Comparison of ENCODE assay signal across 1 cellular context in genomic region chr5:125274938-125275759, GRCh38.
A peak's percentile ranks its signal among the peaks of the same experiment; 100 is the strongest.
TF ChIP-seq lines count a peak whose summit lies in the region.

No MANE protein-coding gene starts in this region.

TF ChIP-seq in HEK293, 187 proteins besides CTCF, POLR2A, EP300 and RAD21 (continued from another document and continues in another):
- TF ChIP-seq KLF8 (tag by site-specific recombination; IDR thresholded peaks at IDR 0.05) (peak; percentile 47), GLI2 (tag by site-specific recombination; IDR thresholded peaks at IDR 0.05; ENCODE audit: borderline replicate concordance, low read depth) (peak; percentile 97), ZNF514 (tag by site-specific recombination; IDR thresholded peaks at IDR 0.05) (no peak), ZNF449 (tag by site-specific recombination; IDR thresholded peaks at IDR 0.05) (no peak; the same call in 1 of the 2 replicates), SCRT2 (tag by site-specific recombination; IDR thresholded peaks at IDR 0.05) (peak; percentile 81), ZNF350 (tag by site-specific recombination; IDR thresholded peaks at IDR 0.05) (no peak), ZNF280C (tag by site-specific recombination; IDR thresholded peaks at IDR 0.05) (no peak), ZNF660 (tag by site-specific recombination; IDR thresholded peaks at IDR 0.05) (no peak; the same call in 1 of the 2 replicates), ZNF549 (tag by site-specific recombination; IDR thresholded peaks at IDR 0.05) (no peak), ZBTB8A (tag by site-specific recombination; IDR thresholded peaks at IDR 0.05) (peak; percentile 64), ZNF394 (tag by site-specific recombination; IDR thresholded peaks at IDR 0.05; ENCODE audit: borderline replicate concordance) (peak; percentile 62), ZNF157 (tag by site-specific recombination; IDR thresholded peaks at IDR 0.05) (no peak), TRIM28 (IDR thresholded peaks at IDR 0.05; ENCODE audit: borderline replicate concordance, low read length) (peak; percentile 90), ZIC2 (tag by site-specific recombination; IDR thresholded peaks at IDR 0.05) (peak; percentile 95), INSM2 (tag by site-specific recombination; IDR thresholded peaks at IDR 0.05) (peak; percentile 79), ZNF433 (tag by site-specific recombination; IDR thresholded peaks at IDR 0.05; ENCODE audit: low read depth) (no peak), GLIS1 (tag by site-specific recombination; IDR thresholded peaks at IDR 0.05) (peak; percentile 91), ZNF645 (tag by site-specific recombination; IDR thresholded peaks at IDR 0.05) (no peak; the same call in none of the 2 replicates), ZNF26 (tag by site-specific recombination; IDR thresholded peaks at IDR 0.05) (no peak), ZNF404 (tag by site-specific recombination; IDR thresholded peaks at IDR 0.05) (no peak), ZNF362 (tag by site-specific recombination; IDR thresholded peaks at IDR 0.05) (peak; percentile 78; the same call in 1 of the 2 replicates), HOXC10 (CRISPR knock-in tag; IDR thresholded peaks at IDR 0.05) (no peak), ZBTB1 (tag by site-specific recombination; IDR thresholded peaks at IDR 0.05) (0 out of 2 replicates have a peak, but pooled peaks have one; percentile 34), ZNF596 (tag by site-specific recombination; IDR thresholded peaks at IDR 0.05) (peak; percentile 53), PATZ1 (tag by site-specific recombination; IDR thresholded peaks at IDR 0.05) (peak; percentile 61; the same call in 1 of the 2 replicates)
- TF ChIP-seq, protein P1, sequence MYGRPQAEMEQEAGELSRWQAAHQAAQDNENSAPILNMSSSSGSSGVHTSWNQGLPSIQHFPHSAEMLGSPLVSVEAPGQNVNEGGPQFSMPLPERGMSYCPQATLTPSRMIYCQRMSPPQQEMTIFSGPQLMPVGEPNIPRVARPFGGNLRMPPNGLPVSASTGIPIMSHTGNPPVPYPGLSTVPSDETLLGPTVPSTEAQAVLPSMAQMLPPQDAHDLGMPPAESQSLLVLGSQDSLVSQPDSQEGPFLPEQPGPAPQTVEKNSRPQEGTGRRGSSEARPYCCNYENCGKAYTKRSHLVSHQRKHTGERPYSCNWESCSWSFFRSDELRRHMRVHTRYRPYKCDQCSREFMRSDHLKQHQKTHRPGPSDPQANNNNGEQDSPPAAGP (tag by site-specific recombination; IDR thresholded peaks at IDR 0.05) = no peak
- TF ChIP-seq, protein P2, sequence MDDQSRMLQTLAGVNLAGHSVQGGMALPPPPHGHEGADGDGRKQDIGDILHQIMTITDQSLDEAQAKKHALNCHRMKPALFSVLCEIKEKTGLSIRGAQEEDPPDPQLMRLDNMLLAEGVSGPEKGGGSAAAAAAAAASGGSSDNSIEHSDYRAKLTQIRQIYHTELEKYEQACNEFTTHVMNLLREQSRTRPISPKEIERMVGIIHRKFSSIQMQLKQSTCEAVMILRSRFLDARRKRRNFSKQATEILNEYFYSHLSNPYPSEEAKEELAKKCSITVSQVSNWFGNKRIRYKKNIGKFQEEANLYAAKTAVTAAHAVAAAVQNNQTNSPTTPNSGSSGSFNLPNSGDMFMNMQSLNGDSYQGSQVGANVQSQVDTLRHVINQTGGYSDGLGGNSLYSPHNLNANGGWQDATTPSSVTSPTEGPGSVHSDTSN (CRISPR knock-in tag; IDR thresholded peaks at IDR 0.05) = no peak
- TF ChIP-seq, protein P3, sequence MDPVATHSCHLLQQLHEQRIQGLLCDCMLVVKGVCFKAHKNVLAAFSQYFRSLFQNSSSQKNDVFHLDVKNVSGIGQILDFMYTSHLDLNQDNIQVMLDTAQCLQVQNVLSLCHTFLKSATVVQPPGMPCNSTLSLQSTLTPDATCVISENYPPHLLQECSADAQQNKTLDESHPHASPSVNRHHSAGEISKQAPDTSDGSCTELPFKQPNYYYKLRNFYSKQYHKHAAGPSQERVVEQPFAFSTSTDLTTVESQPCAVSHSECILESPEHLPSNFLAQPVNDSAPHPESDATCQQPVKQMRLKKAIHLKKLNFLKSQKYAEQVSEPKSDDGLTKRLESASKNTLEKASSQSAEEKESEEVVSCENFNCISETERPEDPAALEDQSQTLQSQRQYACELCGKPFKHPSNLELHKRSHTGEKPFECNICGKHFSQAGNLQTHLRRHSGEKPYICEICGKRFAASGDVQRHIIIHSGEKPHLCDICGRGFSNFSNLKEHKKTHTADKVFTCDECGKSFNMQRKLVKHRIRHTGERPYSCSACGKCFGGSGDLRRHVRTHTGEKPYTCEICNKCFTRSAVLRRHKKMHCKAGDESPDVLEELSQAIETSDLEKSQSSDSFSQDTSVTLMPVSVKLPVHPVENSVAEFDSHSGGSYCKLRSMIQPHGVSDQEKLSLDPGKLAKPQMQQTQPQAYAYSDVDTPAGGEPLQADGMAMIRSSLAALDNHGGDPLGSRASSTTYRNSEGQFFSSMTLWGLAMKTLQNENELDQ (tag by site-specific recombination; IDR thresholded peaks at IDR 0.05; ENCODE audit: low read depth) = no peak
- TF ChIP-seq, protein P4, sequence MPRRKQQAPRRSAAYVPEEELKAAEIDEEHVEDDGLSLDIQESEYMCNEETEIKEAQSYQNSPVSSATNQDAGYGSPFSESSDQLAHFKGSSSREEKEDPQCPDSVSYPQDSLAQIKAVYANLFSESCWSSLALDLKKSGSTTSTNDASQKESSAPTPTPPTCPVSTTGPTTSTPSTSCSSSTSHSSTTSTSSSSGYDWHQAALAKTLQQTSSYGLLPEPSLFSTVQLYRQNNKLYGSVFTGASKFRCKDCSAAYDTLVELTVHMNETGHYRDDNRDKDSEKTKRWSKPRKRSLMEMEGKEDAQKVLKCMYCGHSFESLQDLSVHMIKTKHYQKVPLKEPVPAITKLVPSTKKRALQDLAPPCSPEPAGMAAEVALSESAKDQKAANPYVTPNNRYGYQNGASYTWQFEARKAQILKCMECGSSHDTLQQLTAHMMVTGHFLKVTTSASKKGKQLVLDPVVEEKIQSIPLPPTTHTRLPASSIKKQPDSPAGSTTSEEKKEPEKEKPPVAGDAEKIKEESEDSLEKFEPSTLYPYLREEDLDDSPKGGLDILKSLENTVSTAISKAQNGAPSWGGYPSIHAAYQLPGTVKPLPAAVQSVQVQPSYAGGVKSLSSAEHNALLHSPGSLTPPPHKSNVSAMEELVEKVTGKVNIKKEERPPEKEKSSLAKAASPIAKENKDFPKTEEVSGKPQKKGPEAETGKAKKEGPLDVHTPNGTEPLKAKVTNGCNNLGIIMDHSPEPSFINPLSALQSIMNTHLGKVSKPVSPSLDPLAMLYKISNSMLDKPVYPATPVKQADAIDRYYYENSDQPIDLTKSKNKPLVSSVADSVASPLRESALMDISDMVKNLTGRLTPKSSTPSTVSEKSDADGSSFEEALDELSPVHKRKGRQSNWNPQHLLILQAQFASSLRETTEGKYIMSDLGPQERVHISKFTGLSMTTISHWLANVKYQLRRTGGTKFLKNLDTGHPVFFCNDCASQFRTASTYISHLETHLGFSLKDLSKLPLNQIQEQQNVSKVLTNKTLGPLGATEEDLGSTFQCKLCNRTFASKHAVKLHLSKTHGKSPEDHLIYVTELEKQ (tag by site-specific recombination; IDR thresholded peaks at IDR 0.05; ENCODE audit: borderline replicate concordance) = no peak
- TF ChIP-seq, protein P5, sequence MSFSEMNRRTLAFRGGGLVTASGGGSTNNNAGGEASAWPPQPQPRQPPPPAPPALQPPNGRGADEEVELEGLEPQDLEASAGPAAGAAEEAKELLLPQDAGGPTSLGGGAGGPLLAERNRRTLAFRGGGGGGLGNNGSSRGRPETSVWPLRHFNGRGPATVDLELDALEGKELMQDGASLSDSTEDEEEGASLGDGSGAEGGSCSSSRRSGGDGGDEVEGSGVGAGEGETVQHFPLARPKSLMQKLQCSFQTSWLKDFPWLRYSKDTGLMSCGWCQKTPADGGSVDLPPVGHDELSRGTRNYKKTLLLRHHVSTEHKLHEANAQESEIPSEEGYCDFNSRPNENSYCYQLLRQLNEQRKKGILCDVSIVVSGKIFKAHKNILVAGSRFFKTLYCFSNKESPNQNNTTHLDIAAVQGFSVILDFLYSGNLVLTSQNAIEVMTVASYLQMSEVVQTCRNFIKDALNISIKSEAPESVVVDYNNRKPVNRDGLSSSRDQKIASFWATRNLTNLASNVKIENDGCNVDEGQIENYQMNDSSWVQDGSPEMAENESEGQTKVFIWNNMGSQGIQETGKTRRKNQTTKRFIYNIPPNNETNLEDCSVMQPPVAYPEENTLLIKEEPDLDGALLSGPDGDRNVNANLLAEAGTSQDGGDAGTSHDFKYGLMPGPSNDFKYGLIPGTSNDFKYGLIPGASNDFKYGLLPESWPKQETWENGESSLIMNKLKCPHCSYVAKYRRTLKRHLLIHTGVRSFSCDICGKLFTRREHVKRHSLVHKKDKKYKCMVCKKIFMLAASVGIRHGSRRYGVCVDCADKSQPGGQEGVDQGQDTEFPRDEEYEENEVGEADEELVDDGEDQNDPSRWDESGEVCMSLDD (tag by site-specific recombination; IDR thresholded peaks at IDR 0.05) = no peak
